24 cellular contexts compared by ENCODE assay signal in the genomic region with DNA sequence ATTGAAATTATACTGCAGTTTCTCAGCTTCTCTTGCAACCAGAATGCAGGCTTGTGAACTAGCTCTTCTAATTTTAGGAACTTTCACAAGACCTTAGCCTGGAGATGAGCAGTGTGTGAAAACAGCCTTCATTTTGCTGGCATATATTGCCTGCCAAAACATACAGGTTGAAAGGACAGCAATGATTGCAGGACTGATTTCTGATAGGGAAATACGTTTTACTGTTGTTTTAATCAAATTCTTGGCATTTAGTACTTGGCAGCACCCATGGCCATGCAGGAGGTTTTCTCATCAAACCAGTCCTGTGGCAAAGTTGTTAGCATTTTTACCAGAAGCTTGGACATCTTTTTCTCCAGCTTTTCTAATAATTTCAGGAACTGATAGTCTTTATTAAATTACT.
"Had no signal": no experiment of that assay in that cellular context is flagged by ENCODE, and none has a peak within 500 bp of the region (broad histone marks: within the 10 kb centered on the region; RNA-seq: fewer than 3 reads in every experiment).

No MANE protein-coding gene starts in this region.

- H3K4me2 ChIP-seq: neural progenitor cell, smooth muscle cell had no signal

- H3K4me3 ChIP-seq: coronary artery, esophagus squamous epithelium, gastrocnemius medialis, neural progenitor cell, sigmoid colon, smooth muscle cell, stomach, transverse colon had no signal

- H3K9me3 ChIP-seq: esophagus squamous epithelium, gastrocnemius medialis had no signal

- H3K36me3 ChIP-seq: esophagus squamous epithelium, gastrocnemius medialis, neural progenitor cell, sigmoid colon, stomach, transverse colon had no signal

- H3K27ac ChIP-seq: coronary artery, esophagus squamous epithelium, gastrocnemius medialis, neural progenitor cell, sigmoid colon, stomach, transverse colon had no signal

- FAIRE-seq: astrocyte, urothelium cell line had no signal

- H2AFZ ChIP-seq: neural progenitor cell had no signal

- H3K9ac ChIP-seq: neural progenitor cell had no signal

- H3K4me1 ChIP-seq: esophagus squamous epithelium, gastrocnemius medialis, neural progenitor cell, sigmoid colon, transverse colon had no signal

- DNase-seq: activated B cell treated with CpG ODN at 0.5 μM for 24 hours; activated CD4-positive, alpha-beta T cell treated with anti-CD3 and anti-CD28 coated beads for 36 hours; activated CD4-positive, alpha-beta T cell treated with anti-CD3 and anti-CD28 coated beads, Interleukin-2, amount 50 U/mL, for 48 hours; activated CD8-positive, alpha-beta memory T cell treated with anti-CD3 and anti-CD28 coated beads, Interleukin-2, amount 50 U/mL, for 48 hours; activated naive CD4-positive, alpha-beta T cell; activated T-cell treated with anti-CD3 and anti-CD28 coated beads, Interleukin-2, amount 50 U/mL, for 4 hours; endodermal cell; esophagus squamous epithelium; gastrocnemius medialis; hippocampal formation; left ventricle myocardium superior; mammary epithelial cell; naive thymus-derived CD8-positive, alpha-beta T cell; posterior cingulate gyrus; sigmoid colon; stimulated activated CD4-positive, alpha-beta T cell treated with anti-CD3 and anti-CD28 coated beads, Interleukin-15, amount 100 ng/mL, for 24 hours; stomach; transverse colon had no signal

- H3K27me3 ChIP-seq: esophagus squamous epithelium, gastrocnemius medialis, neural progenitor cell, sigmoid colon, transverse colon had no signal

- ATAC-seq: activated CD4-positive, alpha-beta T cell treated with anti-CD3 and anti-CD28 coated beads for 36 hours; activated T-cell treated with anti-CD3 and anti-CD28 coated beads, Interleukin-2, amount 50 U/mL, for 4 hours; gastrocnemius medialis; left ventricle myocardium superior; naive thymus-derived CD8-positive, alpha-beta T cell; stimulated activated memory B cell treated with anti-CD40 and anti-IgM and Interleukin-4, amounts not matched to agents 10 μg/mL and 1 μg/mL and 100 μg/mL, for 72 hours had no signal
